12 cellular contexts compared by ENCODE assay signal in genomic region chr17:74446551-74447500, GRCh38. TPM values are rescaled to one million over a fixed set of nuclear protein-coding genes. Genes with fewer than 3 reads are reported as not detected.
DNase-seq lines count a peak whose midpoint lies in the region; ATAC-seq and TF ChIP-seq lines count a peak whose summit lies in the region.
"Had no signal": no experiment of that assay in that cellular context is flagged by ENCODE, and none has a peak within 500 bp of the region (broad histone marks: within the 10 kb centered on the region; RNA-seq: fewer than 3 reads in every experiment).

No MANE protein-coding gene starts in this region.

- no peaks in the 10 kb centered on the region for H3K9me3 ChIP-seq in RWPE2 (ENCODE audit: severe bottlenecking)
- H3K9me3 ChIP-seq in right cardiac atrium (ENCODE audit: control insufficient read depth, low read length): no peaks in the 10 kb centered on the region
- no peaks in the 10 kb centered on the region for H3K9me3 ChIP-seq in stomach smooth muscle (ENCODE audit: control insufficient read depth in 2 of 2, low read length in 2 of 2)
- H3K9me3 ChIP-seq: A549 had no signal

- peak overlapping the region; percentile 2 for H3K27ac Mint-ChIP-seq in T-helper 1 cell treated with Interleukin-12 subunit alpha and Interleukin-12 subunit beta and Interleukin-4 antibody, amounts not matched to agents 30 μg/mL and 1 μg/mL, for 36 hours
- H3K27ac Mint-ChIP-seq: memory B cell had no signal

- H3K9ac ChIP-seq in stomach smooth muscle (ENCODE audit: low read length in 2 of 2): no peak overlapping the region

- H3K27me3 ChIP-seq in RWPE2 (ENCODE audit: insufficient read depth, poor library complexity, severe bottlenecking): no peaks in the 10 kb centered on the region
- no peaks in the 10 kb centered on the region for H3K27me3 ChIP-seq in right cardiac atrium (ENCODE audit: control insufficient read depth, insufficient read depth)
- no peaks in the 10 kb centered on the region for H3K27me3 ChIP-seq in stomach smooth muscle (ENCODE audit: control insufficient read depth in 1 of 2, insufficient read depth in 2 of 2, low read length in 2 of 2)

- H3K4me1 ChIP-seq in RWPE2 (ENCODE audit: insufficient read depth, poor library complexity, severe bottlenecking) (peaks cover 11% of the 10 kb centered on the region), right cardiac atrium (ENCODE audit: control insufficient read depth, insufficient read depth, low read length) (peaks cover 15% of the 10 kb centered on the region), stomach smooth muscle (ENCODE audit: control insufficient read depth, insufficient read depth, low read length) (peaks cover 22% of the 10 kb centered on the region)

- H3K9me3 Mint-ChIP-seq in T-helper 1 cell treated with Interleukin-12 subunit alpha and Interleukin-12 subunit beta and Interleukin-4 antibody, amounts not matched to agents 30 μg/mL and 1 μg/mL, for 36 hours: no peaks in the 10 kb centered on the region
- H3K9me3 Mint-ChIP-seq: memory B cell had no signal

- H3K4me3 Mint-ChIP-seq in T-helper 1 cell treated with Interleukin-12 subunit alpha and Interleukin-12 subunit beta and Interleukin-4 antibody, amounts not matched to agents 30 μg/mL and 1 μg/mL, for 36 hours: no peak overlapping the region
- H3K4me3 Mint-ChIP-seq: memory B cell had no signal

- H3K4me3 ChIP-seq in RWPE2 (ENCODE audit: severe bottlenecking) (no peak overlapping the region), right cardiac atrium (ENCODE audit: low read length) (no peak overlapping the region), stomach smooth muscle (ENCODE audit: low read length in 2 of 2) (no peak overlapping the region)
- H3K4me3 ChIP-seq: A549 had no signal

- 42% methylated on average over 31 of the region's 31 CpGs for WGBS in right cardiac atrium

- DNase-seq in T-helper 1 cell (no peak), RWPE2 (ENCODE audit: low spot score) (peak; percentile 66), right cardiac atrium (peak; percentile 81 to 90 (median 89)), iPS-NIHi7 (ENCODE audit: extremely low spot score) (no peak), NCI-H510A (lab: John Stamatoyannopoulos, UW) (no peak)
- DNase-seq: effector CD4-positive, alpha-beta T cell had no signal

- peaks cover 14% of the 10 kb centered on the region for H3K27me3 Mint-ChIP-seq in T-helper 1 cell treated with Interleukin-12 subunit alpha and Interleukin-12 subunit beta and Interleukin-4 antibody, amounts not matched to agents 30 μg/mL and 1 μg/mL, for 36 hours (ENCODE audit: low read depth)

- H3K27ac ChIP-seq in RWPE2 (ENCODE audit: poor library complexity, severe bottlenecking) (no peak overlapping the region), right cardiac atrium (ENCODE audit: low read length) (peak overlapping the region; percentile 84), stomach smooth muscle (ENCODE audit: low read length) (peak overlapping the region; percentile 11)
- H3K27ac ChIP-seq: A549 had no signal

- H3K36me3 ChIP-seq in RWPE2 (ENCODE audit: low read depth): no peaks in the 10 kb centered on the region
- no peaks in the 10 kb centered on the region for H3K36me3 ChIP-seq in stomach smooth muscle (ENCODE audit: control insufficient read depth in 2 of 2, insufficient read depth in 2 of 2, low read length in 2 of 2)

- TF ChIP-seq CTCF in RWPE2 (IDR thresholded peaks at IDR 0.05; ENCODE audit: poor library complexity, severe bottlenecking): no peak

- no peak for ATAC-seq in RWPE2 (ENCODE audit: low read depth)
- peak; percentile 38 to 46 for ATAC-seq in right cardiac atrium
- ATAC-seq in HG03159 (IDR thresholded peaks at IDR 0.05; ENCODE audit: unreplicated experiment): no peak
- ATAC-seq: A549 had no signal

- H3K4me1 Mint-ChIP-seq in T-helper 1 cell treated with Interleukin-12 subunit alpha and Interleukin-12 subunit beta and Interleukin-4 antibody, amounts not matched to agents 30 μg/mL and 1 μg/mL, for 36 hours (ENCODE audit: low read depth): no peaks in the 10 kb centered on the region

- intact Hi-C loops in right cardiac atrium (cut with DNase I): no loop called here

- no peaks in the 10 kb centered on the region for H3K36me3 Mint-ChIP-seq in T-helper 1 cell treated with Interleukin-12 subunit alpha and Interleukin-12 subunit beta and Interleukin-4 antibody, amounts not matched to agents 30 μg/mL and 1 μg/mL, for 36 hours (ENCODE audit: low read depth)
- H3K36me3 Mint-ChIP-seq: memory B cell had no signal

RNA-seq across cellular contexts. Expression of gene GPRC5C, which starts 14.9 kb away (rescaled TPM):
- 10 to 100 TPM; 27.3 to 40.8 (median 32.1) TPM for total RNA-seq in right cardiac atrium
- polyA plus RNA-seq in right cardiac atrium: 26.5 TPM

RNA-seq across cellular contexts. Expression of gene CD300A, which starts 19.6 kb away (rescaled TPM):
- 1 to 10 TPM; 4.8 to 5.7 (median 5.4) TPM for total RNA-seq in right cardiac atrium
- polyA plus RNA-seq in right cardiac atrium: 2.2 TPM
- total RNA-seq: NCI-H460 had no signal
- polyA plus RNA-seq: A549 had no signal

Comparison
In these comparisons a context has a peak if more than half of its experiments do, and no peak if none do; other contexts are left out.
1. DNase-seq: peak in RWPE2 (single experiment) and right cardiac atrium (3 of 3); none in T-helper 1 cell (0 of 5), iPS-NIHi7 (single experiment) and NCI-H510A (single experiment).
2. ATAC-seq: peak in right cardiac atrium (2 of 2); none in RWPE2 (single experiment) and HG03159 (single experiment).